ENCODE assay signal across 8 cellular contexts in the genomic region with DNA sequence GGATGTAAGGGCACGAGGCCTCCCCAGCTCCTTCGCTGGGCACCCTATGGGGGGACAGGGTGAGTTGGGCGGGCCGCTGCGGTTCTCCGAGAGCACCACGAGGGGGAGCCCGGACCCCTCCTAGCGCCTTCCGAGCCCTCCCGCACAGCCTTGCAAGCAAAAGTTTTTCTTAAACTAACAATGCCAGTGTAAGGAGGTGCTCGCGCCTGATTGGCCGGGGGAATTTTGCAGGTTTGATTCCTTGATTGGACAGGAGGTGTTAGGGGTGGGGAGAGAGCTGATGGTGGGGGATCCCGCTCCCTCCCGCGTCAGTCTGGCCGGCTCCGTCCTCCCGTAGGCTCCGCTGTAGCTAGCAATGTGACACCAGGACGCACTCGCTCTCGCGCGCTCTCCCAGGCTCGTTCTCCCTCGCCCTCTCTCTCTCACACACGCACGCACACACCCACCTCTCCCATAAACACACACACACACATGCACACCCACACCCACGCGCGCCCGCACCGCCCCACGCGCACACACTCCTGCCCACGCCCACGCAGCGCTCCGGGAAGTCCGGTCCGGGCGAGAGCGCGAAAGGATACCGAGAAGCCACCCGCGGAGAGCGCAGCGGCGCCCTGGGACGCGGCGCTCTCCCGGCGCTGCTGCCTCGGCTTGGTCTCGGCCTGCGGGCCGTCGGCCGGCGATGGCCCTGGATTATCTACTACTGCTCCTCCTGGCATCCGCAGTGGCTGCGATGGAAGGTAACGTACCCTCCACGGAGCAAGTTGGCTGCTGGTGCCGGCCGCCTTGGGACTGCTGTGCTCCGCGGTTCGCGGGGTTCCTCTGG. TPM values are rescaled to one million over a fixed set of nuclear protein-coding genes. Genes with fewer than 3 reads are reported as not detected.
DNase-seq lines count a peak whose midpoint lies in the region; ATAC-seq and TF ChIP-seq lines count a peak whose summit lies in the region.

A gene (plus strand): TSS at position 311 of the 826 bp plus-strand sequence.

- no peaks in the 10 kb centered on the region for H3K79me2 ChIP-seq in HCT116 (ENCODE audit: insufficient read depth, low read length)
- no peaks in the 10 kb centered on the region for H3K79me2 ChIP-seq in Loucy (ENCODE audit: insufficient read depth, low read length)

- no peak for TF ChIP-seq EP300 in ovary (IDR thresholded peaks at IDR 0.05)

- no peaks in the 10 kb centered on the region for H4K20me1 ChIP-seq in HCT116 (ENCODE audit: insufficient read depth)
- no peaks in the 10 kb centered on the region for H4K20me1 ChIP-seq in Loucy (ENCODE audit: insufficient read depth, low read length, poor library complexity, severe bottlenecking)

- peak; percentile 91 for TF ChIP-seq CTCF in GM12864 (IDR thresholded peaks at IDR 0.05; ENCODE audit: low read depth, low read length, missing control alignments)
- TF ChIP-seq CTCF in HCT116 (IDR thresholded peaks at IDR 0.05 in 2 of 3, conservative IDR thresholded peaks at IDR 0.05 in 1 of 3; ENCODE audit: borderline replicate concordance in 1 of 3, insufficient read depth in 1 of 3, low read depth in 2 of 3, low read length in 2 of 3) = peak; percentile 70 to 92 (median 89)
- TF ChIP-seq CTCF in Loucy (conservative IDR thresholded peaks at IDR 0.05; ENCODE audit: low read length) = peak; percentile 85
- peak; percentile 26 to 54 (median 39) for TF ChIP-seq CTCF in ovary (IDR thresholded peaks at IDR 0.05)
- peak; percentile 79 to 89 (median 84) for TF ChIP-seq CTCF in uterus (IDR thresholded peaks at IDR 0.05)

- RAD21 ChIA-PET in HCT116 (lab: Charles Lee; ENCODE audit: low non-redundant PET in 1 of 2, low total read pairs in 2 of 2, uncharacterized antibody in 2 of 2, unreplicated experiment in 2 of 2) = interaction anchor here (0.7 to 1.9 kb wide), 6 partner anchors 40 to 708 kb away, joined by 3 to 8 read pairs (median 4); no protein-coding TSS in a partner anchor

- H3K9me3 ChIP-seq in HCT116 (ENCODE audit: control insufficient read depth in 1 of 2, insufficient read depth in 1 of 2, low read depth in 1 of 2, low read length in 2 of 2) (no peaks in the 10 kb centered on the region), Loucy (ENCODE audit: insufficient read depth, low read depth, low read length) (no peaks in the 10 kb centered on the region), ovary (no peaks in the 10 kb centered on the region), uterus (no peaks in the 10 kb centered on the region)

- peak; percentile 97 for ATAC-seq in HCT116
- peak; percentile 93 for ATAC-seq in Right ventricle myocardium superior (ENCODE audit: poor library complexity)

- H3K9ac ChIP-seq in HCT116 (ENCODE audit: low read length) (no peak within 1 kb of the TSS), Loucy (ENCODE audit: low read depth, low read length, poor library complexity, severe bottlenecking) (no peak within 1 kb of the TSS)

- 0 to 1% (median 0%) methylated on average over 69 to 74 of the region's 74 CpGs for WGBS in ovary, 3 donors

- H2AFZ ChIP-seq in HCT116 (ENCODE audit: low read depth, low read length, poor library complexity, severe bottlenecking) = peak within 1 kb of the TSS; percentile 14
- H2AFZ ChIP-seq in Loucy (ENCODE audit: low read length) = peak within 1 kb of the TSS; percentile 81

- intact Hi-C loops in HCT116 (cut with micrococcal nuclease) (loop anchor here (1.0 kb wide), 2 partner anchors 709 to 1100 kb away; no protein-coding TSS in a partner anchor), Right ventricle myocardium superior (cut with DNase I) (loop anchor here (5.0 to 10.0 kb wide), 3 partner anchors 450 to 1097 kb away; no protein-coding TSS in a partner anchor), ovary (cut with DNase I) (loop anchor here in 3 of 4 donors (5.0 to 10.0 kb wide), 2 partner anchors 1100 to 1102 kb away; no protein-coding TSS in a partner anchor), uterus (cut with DNase I; ENCODE audit: low total_unique reads) (no loop called here)

- H3K27me3 ChIP-seq in HCT116 (ENCODE audit: insufficient read depth, low read length) = peaks cover 30% of the 10 kb centered on the region
- no peaks in the 10 kb centered on the region for H3K27me3 ChIP-seq in Loucy (ENCODE audit: insufficient read depth, low read length, poor library complexity, severe bottlenecking)
- no peaks in the 10 kb centered on the region for H3K27me3 ChIP-seq in ovary
- no peaks in the 10 kb centered on the region for H3K27me3 ChIP-seq in uterus

- CTCF ChIA-PET in HCT116 (lab: Charles Lee) = interaction anchor here (0.7 to 3.1 kb wide), 8 partner anchors 16 to 719 kb away, joined by 3 to 20 read pairs (median 4); no protein-coding TSS in a partner anchor

- no peaks in the 10 kb centered on the region for H3K9me2 ChIP-seq in HCT116 (ENCODE audit: insufficient read depth)
- H3K9me2 ChIP-seq in Loucy (replicated peaks; ENCODE audit: low read depth, low read length) = no peaks in the 10 kb centered on the region

- TF ChIP-seq POLR2A in HCT116 (IDR thresholded peaks at IDR 0.05; ENCODE audit: borderline replicate concordance, extremely low read depth, insufficient read depth, insufficient read length) (no peak), ovary (IDR thresholded peaks at IDR 0.05) (no peak), uterus (IDR thresholded peaks at IDR 0.05) (peak in 1 of 2 donors; percentile 54)

- peak within 1 kb of the TSS; percentile 82 for H3K4me3 Mint-ChIP-seq in activated naive CD8-positive, alpha-beta T cell treated with anti-CD3 and anti-CD28 coated beads for 36 hours

- peak; percentile 91 for TF ChIP-seq RAD21 in HCT116 (IDR thresholded peaks at IDR 0.05; ENCODE audit: low read depth)

- H3K4me1 Mint-ChIP-seq in activated naive CD8-positive, alpha-beta T cell treated with anti-CD3 and anti-CD28 coated beads for 36 hours = peaks cover 4% of the 10 kb centered on the region

- no peak within 1 kb of the TSS for H3K27ac Mint-ChIP-seq in activated naive CD8-positive, alpha-beta T cell treated with anti-CD3 and anti-CD28 coated beads for 36 hours

- no peaks in the 10 kb centered on the region for H3F3A ChIP-seq in Loucy (ENCODE audit: low read depth)

- H3K27me3 Mint-ChIP-seq in activated naive CD8-positive, alpha-beta T cell treated with anti-CD3 and anti-CD28 coated beads for 36 hours = peaks cover 65% of the 10 kb centered on the region

- H3K4me1 ChIP-seq in HCT116 (ENCODE audit: control insufficient read depth in 1 of 2, insufficient read depth in 2 of 2, low read length in 2 of 2) (no peaks in the 10 kb centered on the region), Loucy (ENCODE audit: insufficient read depth, low read length, poor library complexity, severe bottlenecking) (no peaks in the 10 kb centered on the region), ovary (ENCODE audit: insufficient read depth) (peaks cover 2% of the 10 kb centered on the region), uterus (peaks cover 0 to 17% of the 10 kb centered on the region in 2 donors)

- BruUV-seq in HCT116 (replicated peaks; lab: Mats Ljungman, UMichigan) = no TSS peak

- H3K9me3 Mint-ChIP-seq in activated naive CD8-positive, alpha-beta T cell treated with anti-CD3 and anti-CD28 coated beads for 36 hours = no peaks in the 10 kb centered on the region

- H3K36me3 Mint-ChIP-seq in activated naive CD8-positive, alpha-beta T cell treated with anti-CD3 and anti-CD28 coated beads for 36 hours = no peaks in the 10 kb centered on the region

- POLR2A ChIA-PET in HCT116 (lab: Charles Lee) = no interaction called here

- DNase-seq in GM12864 (ENCODE audit: low read depth) (peak; percentile 62), HCT116 (ENCODE audit: low read depth, low spot score) (peak; percentile 60), SHP77 treated with DMSO at 0.1 percent for 48 hours (lab: John Stamatoyannopoulos, UW) (peak; percentile 38), Right ventricle myocardium superior (peak; percentile 87), ovary (peak; percentile 49 to 85 (median 74)), uterus (peak; percentile 78 to 87)
- peak; percentile 75 for DNase-seq in activated naive CD8-positive, alpha-beta T cell treated with anti-CD3 and anti-CD28 coated beads for 36 hours

- H3K4me2 ChIP-seq in HCT116 (ENCODE audit: low read length) (peak within 1 kb of the TSS; percentile 41), Loucy (ENCODE audit: low read depth, low read length, poor library complexity, severe bottlenecking) (peak within 1 kb of the TSS; percentile 56)

- H3K27ac ChIP-seq in HCT116 (ENCODE audit: low read depth, low read length) (no peak within 1 kb of the TSS), ovary (no peak within 1 kb of the TSS), uterus (peak within 1 kb of the TSS; percentile 20 to 51)

- H3K36me3 ChIP-seq in HCT116 (ENCODE audit: control insufficient read depth in 1 of 2, insufficient read depth in 2 of 2, low read length in 2 of 2) (no peaks in the 10 kb centered on the region), Loucy (ENCODE audit: insufficient read depth, low read length) (no peaks in the 10 kb centered on the region), ovary (no peaks in the 10 kb centered on the region), uterus (no peaks in the 10 kb centered on the region)

- peak within 1 kb of the TSS; percentile 52 for H3K4me3 ChIP-seq in GM12864 (ENCODE audit: low read depth, low read length)
- H3K4me3 ChIP-seq in HCT116 (replicated peaks in 1 of 2; ENCODE audit: low read depth in 1 of 2, low read length in 2 of 2) = no peak within 1 kb of the TSS
- H3K4me3 ChIP-seq in Loucy (ENCODE audit: low read length, poor library complexity, severe bottlenecking) = peak within 1 kb of the TSS; percentile 68
- peak within 1 kb of the TSS; percentile 44 for H3K4me3 ChIP-seq in ovary
- peak within 1 kb of the TSS; percentile 42 to 44 for H3K4me3 ChIP-seq in uterus

TF ChIP-seq in HCT116, 20 proteins besides CTCF, POLR2A, EP300 and RAD21 (continues in another document):
- TF ChIP-seq EZH2phosphoT487 (IDR thresholded peaks at IDR 0.05; ENCODE audit: borderline replicate concordance) (no peak), ZNF274 (IDR thresholded peaks at IDR 0.05; ENCODE audit: low read depth, low read length) (no peak)
- TF ChIP-seq, protein P1, sequence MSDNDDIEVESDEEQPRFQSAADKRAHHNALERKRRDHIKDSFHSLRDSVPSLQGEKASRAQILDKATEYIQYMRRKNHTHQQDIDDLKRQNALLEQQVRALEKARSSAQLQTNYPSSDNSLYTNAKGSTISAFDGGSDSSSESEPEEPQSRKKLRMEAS (IDR thresholded peaks at IDR 0.05) = no peak

RNA-seq across cellular contexts. Expression of the gene that starts here (rescaled TPM):
- 0.86 TPM for total RNA-seq in HCT116 (2021; ENCODE audit: unreplicated experiment)
- polyA plus RNA-seq in HCT116 (2012) = 0.06 and 0.09 TPM in 2 replicates
- not detected for total RNA-seq in activated naive CD8-positive, alpha-beta T cell treated with anti-CD3 and anti-CD28 coated beads for 36 hours
- total RNA-seq in Right ventricle myocardium superior = 1.1 TPM
- 1 to 10 TPM in 4 of 7 donors, under 1 TPM in 3; 0.58 to 2.1 (median 1.0) TPM for total RNA-seq in ovary
- polyA plus RNA-seq in ovary = 1 to 10 TPM in 1 of 2 donors, under 1 TPM in 1; 0.25 to 2.7 TPM
- 1 to 10 TPM in 3 of 4 donors, not detected in 1; 2.6 to 5.3 (median 3.1) TPM for total RNA-seq in uterus

Comparison
In these comparisons a context has a peak if more than half of its experiments do, and no peak if none do; other contexts are left out.
1. Peak in DNase-seq, ATAC-seq and H3K4me2 ChIP-seq in HCT116; RNA of the gene not detected or under 1 TPM.
2. Peak in DNase-seq in activated naive CD8-positive, alpha-beta T cell treated with anti-CD3 and anti-CD28 coated beads for 36 hours; RNA of the gene not detected or under 1 TPM.
3. H3K4me3 ChIP-seq: peak in GM12864 (single experiment), Loucy (single experiment), ovary (single experiment) and uterus (2 of 2); none in HCT116 (0 of 2).
4. CTCF ChIP-seq: peak in every context shown above with its lines; median percentile 91 in GM12864; 89 in HCT116; 85 in Loucy; 84 in uterus; 39 in ovary.
5. H3K27ac ChIP-seq: peak in uterus (2 of 2); none in HCT116 (single experiment) and ovary (0 of 2).
6. Peak in every context shown above with its lines, with median percentiles within 50 percentile points of each other: DNase-seq.